25 cellular contexts compared by ENCODE assay signal in genomic region chr14:91883770-91884169, GRCh38. TPM values are rescaled to one million over a fixed set of nuclear protein-coding genes. Genes with fewer than 3 reads are reported as not detected.
DNase-seq lines count a peak whose midpoint lies in the region; ATAC-seq and TF ChIP-seq lines count a peak whose summit lies in the region.
"Had no signal": no experiment of that assay in that cellular context is flagged by ENCODE, and none has a peak within 500 bp of the region (broad histone marks: within the 10 kb centered on the region; RNA-seq: fewer than 3 reads in every experiment).

No MANE protein-coding gene starts in this region.

- POLR2A ChIA-PET in MCF 10A (lab: Yijun Ruan, JAX) = no interaction called here

- no peaks in the 10 kb centered on the region for H3K27me3 ChIP-seq in breast epithelium
- H3K27me3 ChIP-seq in sigmoid colon = no peaks in the 10 kb centered on the region
- H3K27me3 ChIP-seq in vagina = no peaks in the 10 kb centered on the region

- peak overlapping the region; percentile 72 to 86 for H3K27ac ChIP-seq in breast epithelium
- peak overlapping the region in 2 of 4 donors; percentile 52 to 55 for H3K27ac ChIP-seq in sigmoid colon
- H3K27ac ChIP-seq in vagina = peak overlapping the region; percentile 39
- H3K27ac ChIP-seq: 22Rv1, RWPE1 had no signal

- DNase-seq in breast epithelium (ENCODE audit: low spot score in 2 of 2) = no peak
- no peak for DNase-seq in MCF 10A (ENCODE audit: unreplicated experiment)
- DNase-seq in left ventricle myocardium superior = peak; percentile 76
- peak; percentile 91 for DNase-seq in sigmoid colon
- DNase-seq in vagina (ENCODE audit: extremely low spot score in 2 of 2) = peak in 1 of 2 donors; percentile 96
- DNase-seq in NCI-H345 treated with DMSO at 0.1 percent for 48 hours (lab: John Stamatoyannopoulos, UW; ENCODE audit: unreplicated experiment) = no peak
- no peak for DNase-seq in activated CD4-positive, alpha-beta T cell treated with anti-CD3 and anti-CD28 coated beads for 48 hours
- DNase-seq: activated CD4-positive, alpha-beta T cell treated with anti-CD3 and anti-CD28 coated beads for 36 hours; amniotic stem cell; BE2C; effector memory CD4-positive, alpha-beta T cell; hypothalamus; islet precursor cell; Kasumi-1; NCI-H1092; NCI-H2081; stimulated activated CD4-positive, alpha-beta T cell treated with anti-CD3 and anti-CD28 coated beads, Interleukin-12 subunit alpha, Interleukin-12 subunit beta, amount 100 ng/mL, for 4 hours; SW 1271; trophoblast cell had no signal

- no peaks in the 10 kb centered on the region for H3K9me3 Mint-ChIP-seq in MCF 10A (ENCODE audit: unreplicated experiment)
- H3K9me3 Mint-ChIP-seq: GM23338, mesothelial cell of epicardium had no signal

- peak; percentile 82 for ATAC-seq in left ventricle myocardium superior
- no peak for ATAC-seq in GM21528 (IDR thresholded peaks at IDR 0.05; ENCODE audit: low FRiP score, unreplicated experiment)
- ATAC-seq: activated CD4-positive, alpha-beta T cell treated with anti-CD3 and anti-CD28 coated beads for 36 hours had no signal

- H3K27ac Mint-ChIP-seq in MCF 10A (ENCODE audit: low read depth, unreplicated experiment) = no peak overlapping the region
- H3K27ac Mint-ChIP-seq: activated CD4-positive, alpha-beta T cell treated with anti-CD3 and anti-CD28 coated beads for 36 hours; GM23338; mesothelial cell of epicardium; progenitor cell of endocrine pancreas had no signal

- TF ChIP-seq CTCF in breast epithelium (IDR thresholded peaks at IDR 0.05) (no peak), MCF 10A (IDR thresholded peaks at IDR 0.05; ENCODE audit: unreplicated experiment) (no peak), sigmoid colon (IDR thresholded peaks at IDR 0.05) (no peak), vagina (IDR thresholded peaks at IDR 0.05) (no peak)

- 88 to 89% methylated on average over 10 of the region's 10 CpGs for WGBS in sigmoid colon, 2 donors

- H3K4me1 ChIP-seq in breast epithelium = peaks cover 2 to 3% of the 10 kb centered on the region in 2 donors
- peaks cover 0 to 10% (median 7%) of the 10 kb centered on the region in 4 donors for H3K4me1 ChIP-seq in sigmoid colon
- H3K4me1 ChIP-seq in vagina = peaks cover 7% of the 10 kb centered on the region
- H3K4me1 ChIP-seq: BE2C had no signal

- TF ChIP-seq POLR2A in breast epithelium (IDR thresholded peaks at IDR 0.05) (no peak), sigmoid colon (IDR thresholded peaks at IDR 0.05) (no peak), vagina (IDR thresholded peaks at IDR 0.05) (no peak)

- no peak overlapping the region for H3K4me3 Mint-ChIP-seq in MCF 10A (ENCODE audit: unreplicated experiment)
- H3K4me3 Mint-ChIP-seq: activated CD4-positive, alpha-beta T cell treated with anti-CD3 and anti-CD28 coated beads for 36 hours; GM23338; mesothelial cell of epicardium had no signal

- no peak for TF ChIP-seq EP300 in sigmoid colon (IDR thresholded peaks at IDR 0.05)

- intact Hi-C loops in breast epithelium (cut with DNase I; ENCODE audit: low total_unique reads) = no loop called here
- intact Hi-C loops in MCF 10A (cut with micrococcal nuclease) = no loop called here
- intact Hi-C loops in left ventricle myocardium superior (cut with micrococcal nuclease) = no loop called here
- intact Hi-C loops in sigmoid colon (cut with DNase I) = no loop called here
- intact Hi-C loops in vagina (cut with DNase I) = no loop called here

- H3K4me3 ChIP-seq in breast epithelium (no peak overlapping the region), sigmoid colon (no peak overlapping the region), vagina (no peak overlapping the region)
- H3K4me3 ChIP-seq: GM23338 had no signal

- H3K36me3 Mint-ChIP-seq in MCF 10A (ENCODE audit: insufficient read depth, unreplicated experiment) = peaks cover 6% of the 10 kb centered on the region

- no peaks in the 10 kb centered on the region for H3K27me3 Mint-ChIP-seq in MCF 10A (ENCODE audit: insufficient read depth, unreplicated experiment)
- H3K27me3 Mint-ChIP-seq: activated CD4-positive, alpha-beta T cell treated with anti-CD3 and anti-CD28 coated beads for 36 hours had no signal

- no peaks in the 10 kb centered on the region for H3K4me1 Mint-ChIP-seq in MCF 10A (ENCODE audit: insufficient read depth, unreplicated experiment)
- H3K4me1 Mint-ChIP-seq: GM23338 had no signal

- BruUV-seq in MCF 10A (replicated peaks; lab: Mats Ljungman, UMichigan) = no TSS peak

- CTCF ChIA-PET in MCF 10A (lab: Yijun Ruan, JAX) = no interaction called here

- H3K9me3 ChIP-seq in breast epithelium = no peaks in the 10 kb centered on the region
- H3K9me3 ChIP-seq in sigmoid colon = no peaks in the 10 kb centered on the region
- H3K9me3 ChIP-seq in vagina = no peaks in the 10 kb centered on the region
- H3K9me3 ChIP-seq: BE2C had no signal

- no peaks in the 10 kb centered on the region for H3K36me3 ChIP-seq in breast epithelium
- H3K36me3 ChIP-seq in sigmoid colon = peaks cover 0 to 25% (median 14%) of the 10 kb centered on the region in 4 donors
- peaks cover 0 to 4% of the 10 kb centered on the region in 2 donors for H3K36me3 ChIP-seq in vagina
- H3K36me3 ChIP-seq: BE2C had no signal

RNA-seq across cellular contexts. Expression of gene TC2N, which starts 16.4 kb away (rescaled TPM):
- total RNA-seq in breast epithelium (100 to 1,000 TPM in 2 of 3 donors, 10 to 100 TPM in 1; 36.6 to 169 (median 166) TPM), MCF 10A (2022) (11.8 and 12.6 TPM in 2 replicates), left ventricle myocardium superior (9.2 TPM), sigmoid colon (10 to 100 TPM; 12.1 to 49.2 (median 36.5) TPM), vagina (50.3 TPM)
- polyA plus RNA-seq in sigmoid colon = 10 to 100 TPM; 24.9 to 41.6 (median 28.2) TPM

Comparison
In these comparisons a context has a peak if more than half of its experiments do, and no peak if none do; other contexts are left out.
1. DNase-seq: peak in left ventricle myocardium superior (single experiment) and sigmoid colon (single experiment); none in breast epithelium (0 of 2), MCF 10A (single experiment), NCI-H345 treated with DMSO at 0.1 percent for 48 hours (single experiment) and activated CD4-positive, alpha-beta T cell treated with anti-CD3 and anti-CD28 coated beads for 48 hours (single experiment).